ENCODE assay signal across 8 cellular contexts in the genomic region with DNA sequence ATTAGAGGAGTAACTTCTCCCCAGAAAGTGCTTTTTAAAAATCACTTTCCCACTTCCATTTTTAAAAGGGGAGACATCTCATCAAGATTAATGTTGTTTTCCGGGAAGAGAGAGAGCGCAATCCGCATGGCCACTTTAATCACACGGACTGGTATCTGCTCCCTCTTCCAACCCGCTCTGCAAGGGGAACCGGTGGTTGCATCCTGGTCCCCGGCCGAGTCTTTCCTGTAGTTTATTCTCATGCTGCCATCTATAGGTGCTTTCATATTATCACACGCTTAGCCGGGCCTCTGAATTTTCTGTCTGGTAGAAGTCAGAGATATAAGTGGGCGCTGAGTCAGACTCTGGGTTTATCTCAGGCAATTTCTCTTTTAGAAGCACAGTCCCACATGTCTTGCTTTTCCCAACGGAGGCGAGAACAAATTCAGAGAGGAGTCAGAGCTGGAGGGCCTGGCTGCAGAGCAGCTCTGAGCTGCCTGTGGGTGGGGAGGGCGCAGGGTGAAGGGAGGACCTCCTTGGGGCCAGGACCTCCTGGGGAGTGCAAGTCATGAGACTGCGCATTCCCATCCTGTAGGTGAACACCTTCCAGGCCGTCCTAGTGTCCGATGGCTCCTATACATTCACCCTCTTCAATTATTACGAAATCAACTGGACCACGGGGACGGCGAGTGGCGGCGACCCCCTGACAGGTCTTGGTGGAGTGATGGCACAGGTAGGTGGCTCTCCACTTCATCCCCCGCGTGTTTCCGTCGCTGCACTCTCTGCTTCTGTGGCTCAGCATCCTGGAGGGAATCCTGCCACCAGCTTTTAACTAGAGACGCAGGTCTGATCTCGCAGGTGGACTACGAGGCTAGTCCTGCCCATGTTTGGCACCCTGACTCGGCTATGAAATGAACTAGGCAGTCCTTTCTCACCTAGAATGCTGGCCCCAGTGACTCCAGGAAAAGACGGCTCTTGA. TPM values are rescaled to one million over a fixed set of nuclear protein-coding genes. Genes with fewer than 3 reads are reported as not detected.
A peak's percentile ranks its signal among the peaks of the same experiment; 100 is the strongest.
DNase-seq lines count a peak whose midpoint lies in the region; ATAC-seq and TF ChIP-seq lines count a peak whose summit lies in the region.

No MANE protein-coding gene starts in this region.

- no peak overlapping the region for H3K27ac ChIP-seq in heart right ventricle
- H3K27ac ChIP-seq in psoas muscle: no peak overlapping the region

- no peaks in the 10 kb centered on the region for H3K36me3 Mint-ChIP-seq in activated naive CD8-positive, alpha-beta T cell treated with anti-CD3 and anti-CD28 coated beads for 36 hours

- H3K27ac Mint-ChIP-seq in activated naive CD8-positive, alpha-beta T cell treated with anti-CD3 and anti-CD28 coated beads for 36 hours: no peak overlapping the region

- peak; percentile 37 to 76 (median 66) for TF ChIP-seq CTCF in heart right ventricle (IDR thresholded peaks at IDR 0.05)
- peak; percentile 49 for TF ChIP-seq CTCF in psoas muscle (IDR thresholded peaks at IDR 0.05)

- DNase-seq in NCI-H2171 treated with DMSO at 0.1 percent for 48 hours (lab: John Stamatoyannopoulos, UW): peak; percentile 33
- DNase-seq in NCI-H2171 (lab: John Stamatoyannopoulos, UW): no peak
- DNase-seq in HT-29 (ENCODE audit: low spot score): peak; percentile 84
- peak; percentile 31 to 36 for DNase-seq in NOMO-1 (lab: John Stamatoyannopoulos, UW; ENCODE audit: unreplicated experiment in 2 of 2)
- peak; percentile 14 for DNase-seq in activated naive CD8-positive, alpha-beta T cell treated with anti-CD3 and anti-CD28 coated beads for 36 hours
- DNase-seq in heart right ventricle: peak; percentile 48 to 69
- peak; percentile 51 to 65 for DNase-seq in psoas muscle

- peaks cover 0 to 21% (median 0%) of the 10 kb centered on the region in 7 donors for H3K27me3 ChIP-seq in heart right ventricle
- no peaks in the 10 kb centered on the region for H3K27me3 ChIP-seq in psoas muscle (ENCODE audit: insufficient read depth in 3 of 3, low read length in 2 of 3)

- H3K4me1 ChIP-seq in heart right ventricle: peaks cover 0 to 19% (median 7%) of the 10 kb centered on the region in 9 donors
- H3K4me1 ChIP-seq in psoas muscle: no peaks in the 10 kb centered on the region

- ATAC-seq in heart right ventricle (peak; percentile 83 to 95 (median 90)), psoas muscle (peak; percentile 83 to 95 (median 91)), GM18870 (IDR thresholded peaks at IDR 0.05; ENCODE audit: unreplicated experiment) (no peak)

- peaks cover 23% of the 10 kb centered on the region for H3K27me3 Mint-ChIP-seq in activated naive CD8-positive, alpha-beta T cell treated with anti-CD3 and anti-CD28 coated beads for 36 hours

- intact Hi-C loops in heart right ventricle (cut with DNase I) (loop anchor here in 9 of 10 donors (1.0 to 10.0 kb wide), 9 partner anchors 158 to 602 kb away; partner anchors contain the start of gene GRIK4 (in 7 of the 9)), psoas muscle (cut with DNase I) (loop anchor here (2.0 to 5.0 kb wide), 3 partner anchors 175 to 602 kb away; partner anchors contain the start of gene GRIK4 (in 2 of the 2))

- H3K36me3 ChIP-seq in heart right ventricle: no peaks in the 10 kb centered on the region
- no peaks in the 10 kb centered on the region for H3K36me3 ChIP-seq in psoas muscle (ENCODE audit: insufficient read depth in 1 of 2, low read depth in 1 of 2)

- peaks cover 3% of the 10 kb centered on the region for H3K4me1 Mint-ChIP-seq in activated naive CD8-positive, alpha-beta T cell treated with anti-CD3 and anti-CD28 coated beads for 36 hours

- H3K9me3 Mint-ChIP-seq in activated naive CD8-positive, alpha-beta T cell treated with anti-CD3 and anti-CD28 coated beads for 36 hours: no peaks in the 10 kb centered on the region

- no peak overlapping the region for H3K4me3 ChIP-seq in heart right ventricle
- H3K4me3 ChIP-seq in psoas muscle: no peak overlapping the region

- H3K4me3 Mint-ChIP-seq in activated naive CD8-positive, alpha-beta T cell treated with anti-CD3 and anti-CD28 coated beads for 36 hours: no peak overlapping the region

- H3K9me3 ChIP-seq in heart right ventricle: no peaks in the 10 kb centered on the region
- no peaks in the 10 kb centered on the region for H3K9me3 ChIP-seq in psoas muscle

- 50 to 51% methylated on average over 32 of the region's 32 CpGs for WGBS in heart right ventricle, 2 donors
- 54 to 60% (median 55%) methylated on average over 32 of the region's 32 CpGs for WGBS in psoas muscle, 3 donors

RNA-seq across cellular contexts. Expression of gene TECTA, which starts 11.7 kb away (rescaled TPM):
- total RNA-seq in HT-29 (2014; rRNA removed; shearing (Covaris generic)): not detected in 2 replicates
- total RNA-seq in activated naive CD8-positive, alpha-beta T cell treated with anti-CD3 and anti-CD28 coated beads for 36 hours: under 1 TPM; 0.31 to 0.40 TPM
- total RNA-seq in heart right ventricle (1 to 10 TPM in 6 of 10 donors, under 1 TPM in 4; 0.71 to 1.7 (median 1.1) TPM), psoas muscle (1 to 10 TPM in 1 of 4 donors, under 1 TPM in 3; 0.30 to 2.6 (median 0.59) TPM)
- polyA plus RNA-seq in heart right ventricle (1 to 10 TPM in 1 of 2 donors, under 1 TPM in 1; 0.38 to 1.9 TPM), psoas muscle (under 1 TPM; 0.10 to 0.27 (median 0.23) TPM)
